8 cellular contexts compared by ENCODE assay signal in the genomic region with DNA sequence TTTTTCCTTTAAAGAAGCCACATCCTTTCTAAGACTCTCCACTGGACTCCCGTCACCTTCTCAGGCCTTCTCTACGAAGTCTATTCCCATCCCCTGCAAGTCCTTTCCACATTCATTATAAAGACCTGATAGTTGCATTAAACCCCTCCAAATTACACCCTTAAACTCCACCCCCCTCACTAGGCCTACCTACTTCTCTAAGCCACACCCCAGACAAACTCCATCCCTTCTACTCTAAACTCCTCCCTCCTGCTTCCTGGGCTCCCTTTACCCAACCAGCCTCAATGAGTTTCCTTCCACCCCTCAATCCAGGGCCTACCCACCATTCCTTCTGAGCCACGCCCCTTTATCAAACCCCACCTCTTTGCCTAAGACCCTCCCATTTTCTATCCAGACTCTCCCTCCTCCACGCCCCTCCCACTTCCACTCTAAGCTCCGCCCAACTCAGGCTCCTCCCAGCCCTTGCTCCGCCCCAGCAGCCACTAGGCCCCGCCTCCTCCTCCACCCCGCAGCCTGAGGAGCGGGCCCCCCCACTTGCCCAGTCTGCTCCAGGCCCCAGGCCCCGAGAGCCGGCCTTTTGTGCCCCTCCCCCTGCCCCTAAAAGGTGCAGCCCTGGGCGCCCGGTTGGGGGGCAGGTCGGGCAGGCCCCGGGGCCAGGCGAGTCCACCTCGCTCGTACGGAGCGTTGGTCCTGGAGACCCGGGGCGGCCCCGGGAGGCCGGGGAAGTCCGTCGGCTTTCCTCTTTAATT. TPM values are rescaled to one million over a fixed set of nuclear protein-coding genes. Genes with fewer than 3 reads are reported as not detected.
DNase-seq lines count a peak whose midpoint lies in the region; ATAC-seq and TF ChIP-seq lines count a peak whose summit lies in the region.

No MANE protein-coding gene starts in this region.

- TF ChIP-seq CTCF in kidney epithelial cell (IDR thresholded peaks at IDR 0.05; ENCODE audit: insufficient read depth, low read length, poor library complexity, severe bottlenecking) = no peak

- TF ChIP-seq POLR2A in GM18951 (IDR thresholded peaks at IDR 0.05; ENCODE audit: extremely low read depth, insufficient read depth, insufficient read length) = peak; percentile 66

- peaks cover 11% of the 10 kb centered on the region for H3K36me3 Mint-ChIP-seq in central memory CD8-positive, alpha-beta T cell (ENCODE audit: insufficient read depth)

- no peaks in the 10 kb centered on the region for H3K27me3 ChIP-seq in kidney epithelial cell (ENCODE audit: control insufficient read depth, insufficient read depth, low read length)

- H3K4me3 ChIP-seq in kidney epithelial cell (ENCODE audit: low read depth, low read length) = peak overlapping the region; percentile 91

- peak; percentile 64 for ATAC-seq in HG03175 (IDR thresholded peaks at IDR 0.05; ENCODE audit: unreplicated experiment)
- ATAC-seq in central memory CD8-positive, alpha-beta T cell (replicated peaks; ENCODE audit: extremely low read depth, poor library complexity, severe bottlenecking) = peak; percentile 54

- peaks cover 26% of the 10 kb centered on the region for H3K4me1 Mint-ChIP-seq in central memory CD8-positive, alpha-beta T cell

- H3K36me3 ChIP-seq in kidney epithelial cell (ENCODE audit: control insufficient read depth, insufficient read depth, low read length) = no peaks in the 10 kb centered on the region

- no peaks in the 10 kb centered on the region for H3K27me3 Mint-ChIP-seq in central memory CD8-positive, alpha-beta T cell

- DNase-seq in AG08395 (ENCODE audit: low spot score) (peak; percentile 93), NCI-H345 (lab: John Stamatoyannopoulos, UW) (peak; percentile 85), kidney epithelial cell (ENCODE audit: low read depth) (peak; percentile 73)
- DNase-seq in activated CD4-positive, CD25-positive, alpha-beta regulatory T cell treated with anti-CD3 and anti-CD28 coated beads, Interleukin-2, amount 50 U/mL, for 16 hours (ENCODE audit: low read depth, low spot score) = peak; percentile 83
- peak; percentile 97 to 99 for DNase-seq in central memory CD8-positive, alpha-beta T cell (ENCODE audit: low spot score in 2 of 2)
- DNase-seq in stimulated activated CD4-positive, alpha-beta T cell treated with anti-CD3 and anti-CD28 coated beads, Interleukin-15, amount 100 ng/mL, for 24 hours = peak; percentile 91

- H3K4me3 Mint-ChIP-seq in central memory CD8-positive, alpha-beta T cell = peak overlapping the region; percentile 94

- in situ Hi-C loops in GM18951 (cut with MboI; ENCODE audit: low sequenced_read_pairs, unreplicated experiment) = no loop called here

- H3K27ac Mint-ChIP-seq in central memory CD8-positive, alpha-beta T cell (ENCODE audit: low read depth) = peak overlapping the region; percentile 91

- no peaks in the 10 kb centered on the region for H3K9me3 Mint-ChIP-seq in central memory CD8-positive, alpha-beta T cell

RNA-seq across cellular contexts. Expression of gene FIZ1, which starts 0.4 kb away (rescaled TPM):
- total RNA-seq in kidney epithelial cell = 8.4 and 9.4 TPM in 2 replicates

RNA-seq across cellular contexts. Expression of gene ZNF524, which starts 1.2 kb away (rescaled TPM):
- 32.7 and 35.0 TPM in 2 replicates for total RNA-seq in kidney epithelial cell

RNA-seq across cellular contexts. Expression of gene ZNF865, which starts 6.6 kb away (rescaled TPM):
- 5.6 and 7.6 TPM in 2 replicates for total RNA-seq in kidney epithelial cell

RNA-seq across cellular contexts. Expression of gene ZNF579, which starts 18.2 kb away (rescaled TPM):
- 14.4 and 22.0 TPM in 2 replicates for total RNA-seq in kidney epithelial cell

RNA-seq across cellular contexts. Expression of gene ZNF784, which starts 25.5 kb away (rescaled TPM):
- 3.6 and 6.3 TPM in 2 replicates for total RNA-seq in kidney epithelial cell

Comparison
In these comparisons a context has a peak if more than half of its experiments do, and no peak if none do; other contexts are left out.
1. Peak in every context shown above with its lines: DNase-seq, ATAC-seq and H3K4me3 ChIP-seq.